Comparison of ENCODE assay signal across 8 cellular contexts in the genomic region with DNA sequence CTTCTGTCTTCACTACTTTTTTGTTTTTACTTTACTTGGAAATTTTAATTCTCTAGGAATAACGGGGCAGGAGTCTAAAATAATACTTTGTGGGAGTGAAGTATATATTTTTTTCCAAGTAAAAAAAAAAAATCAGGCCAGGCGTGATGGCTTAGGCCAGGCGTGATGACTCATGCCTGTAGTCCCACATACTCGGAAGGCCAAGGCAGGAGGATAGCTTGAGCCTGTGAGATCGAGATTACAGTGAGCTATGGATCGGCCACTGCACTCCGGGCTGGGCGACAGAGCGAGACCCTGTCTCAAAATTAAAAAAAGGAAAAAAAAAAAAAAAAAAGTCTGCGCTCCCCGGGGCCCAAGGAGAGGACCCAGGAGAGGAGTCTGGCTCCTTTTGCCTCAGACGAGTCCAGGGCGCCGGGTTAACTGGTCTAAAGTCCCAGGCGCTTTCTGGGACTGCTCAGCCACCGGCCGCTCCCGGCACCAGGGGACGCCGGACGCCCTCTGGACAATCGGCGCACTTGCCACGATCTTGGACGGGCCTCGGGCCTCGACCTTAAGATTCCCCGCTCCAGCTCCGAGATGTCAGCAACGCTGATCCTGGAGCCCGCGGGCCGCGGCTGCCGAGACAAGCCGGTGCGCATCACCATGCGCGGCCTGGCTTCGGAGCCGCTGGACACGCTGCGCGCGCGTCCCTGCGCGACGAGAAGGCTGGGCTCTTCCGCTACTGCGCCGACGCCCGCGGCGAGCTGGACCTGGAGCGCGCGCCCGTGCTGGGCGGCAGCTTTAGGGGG. TPM values are rescaled to one million over a fixed set of nuclear protein-coding genes. Genes with fewer than 3 reads are reported as not detected.
DNase-seq lines count a peak whose midpoint lies in the region; FAIRE-seq and TF ChIP-seq lines count a peak whose summit lies in the region.

No MANE protein-coding gene starts in this region.

- peaks cover 19% of the 10 kb centered on the region for H3K79me2 ChIP-seq in hepatocyte

- H3K4me1 ChIP-seq in hepatocyte (ENCODE audit: insufficient read depth) (peaks cover 9% of the 10 kb centered on the region), skeletal muscle satellite cell (ENCODE audit: control insufficient read depth, insufficient read depth, low read length) (peaks cover 17% of the 10 kb centered on the region)

- peak; percentile 51 for FAIRE-seq in GM12891 (lab: Jason Lieb, UNC)
- no peak for FAIRE-seq in frontal cortex (lab: Jason Lieb, UNC)

- peak overlapping the region; percentile 54 for H3K9ac ChIP-seq in skeletal muscle satellite cell (ENCODE audit: low read depth, low read length)

- H3K4me3 ChIP-seq in hepatocyte (no peak overlapping the region), skeletal muscle satellite cell (ENCODE audit: low read length) (peak overlapping the region; percentile 71)

- DNase-seq in GM12891 (ENCODE audit: insufficient read length, low spot score), result no peak
- peak; percentile 54 for DNase-seq in amniotic epithelial cell (ENCODE audit: low read depth)
- DNase-seq in hepatocyte (ENCODE audit: low spot score), result peak; percentile 20
- DNase-seq in frontal cortex (ENCODE audit: low spot score in 2 of 2), result no peak
- DNase-seq in SIG-M5 (lab: John Stamatoyannopoulos, UW), result no peak
- DNase-seq in LoVo (ENCODE audit: low spot score), result no peak
- DNase-seq in NCI-H1048 (lab: John Stamatoyannopoulos, UW), result no peak

- no peak for TF ChIP-seq POLR2A in GM12891 (IDR thresholded peaks at IDR 0.05; ENCODE audit: low read depth, low read length)

- H3K27ac ChIP-seq in hepatocyte, result no peak overlapping the region

- no peaks in the 10 kb centered on the region for H4K20me1 ChIP-seq in hepatocyte (ENCODE audit: insufficient read depth, poor library complexity, severe bottlenecking)

- H3K9me2 ChIP-seq in hepatocyte (replicated peaks; ENCODE audit: insufficient read depth), result no peaks in the 10 kb centered on the region

- TF ChIP-seq CTCF in hepatocyte (IDR thresholded peaks at IDR 0.05; ENCODE audit: poor library complexity), result no peak

- H3K9me3 ChIP-seq in hepatocyte (ENCODE audit: low read depth), result no peaks in the 10 kb centered on the region
- peaks cover 9% of the 10 kb centered on the region for H3K9me3 ChIP-seq in skeletal muscle satellite cell (replicated peaks; ENCODE audit: low read length)

- 60% methylated on average over 54 of the region's 61 CpGs for WGBS in hepatocyte (ENCODE audit: low lambda C conversion rate, missing lambda C conversion rate)

- H2AFZ ChIP-seq in hepatocyte, result peak overlapping the region; percentile 31

- H3K4me2 ChIP-seq in hepatocyte (peak overlapping the region; percentile 73), skeletal muscle satellite cell (ENCODE audit: low read length) (peak overlapping the region; percentile 87)

- H3K36me3 ChIP-seq in hepatocyte (replicated peaks; ENCODE audit: insufficient read depth, low read depth), result no peaks in the 10 kb centered on the region
- H3K36me3 ChIP-seq in skeletal muscle satellite cell (ENCODE audit: insufficient read depth, low read length), result peaks cover 3% of the 10 kb centered on the region

- H3K27me3 ChIP-seq in hepatocyte (no peaks in the 10 kb centered on the region), skeletal muscle satellite cell (ENCODE audit: control insufficient read depth, insufficient read depth, low read length) (no peaks in the 10 kb centered on the region)

TF ChIP-seq in GM12891, 5 proteins besides CTCF, POLR2A, EP300 and RAD21:
- no peak for TF ChIP-seq TAF1 (IDR thresholded peaks at IDR 0.05; ENCODE audit: low read depth, low read length)
- TF ChIP-seq PAX5 (IDR thresholded peaks at IDR 0.05; ENCODE audit: insufficient read depth, low read length, severe bottlenecking), result no peak
- no peak for TF ChIP-seq SPI1 (IDR thresholded peaks at IDR 0.05; ENCODE audit: low read depth, low read length)
- TF ChIP-seq POU2F2 (IDR thresholded peaks at IDR 0.05; ENCODE audit: low read depth, low read length), result no peak
- TF ChIP-seq POLR2AphosphoS5 (IDR thresholded peaks at IDR 0.05; ENCODE audit: low read depth, low read length), result no peak

RNA-seq across cellular contexts. Expression of a gene that starts 2.7 kb away (rescaled TPM):
- polyA plus RNA-seq in GM12891 (2012; ENCODE audit: low read depth, missing spikeins), result 3.2 TPM
- 4.8 and 7.4 TPM in 2 replicates for total RNA-seq in hepatocyte
- 4.3 and 5.3 TPM in 2 replicates for polyA plus RNA-seq in hepatocyte
- total RNA-seq in skeletal muscle satellite cell (2012; rRNA removed), result 5.7 and 7.9 TPM in 2 replicates
- 48.5 TPM for total RNA-seq in frontal cortex

RNA-seq across cellular contexts. Expression of a gene that starts 42.2 kb away (rescaled TPM):
- 0.78 TPM for polyA plus RNA-seq in GM12891 (2012; ENCODE audit: low read depth, missing spikeins)
- 6.7 and 7.0 TPM in 2 replicates for total RNA-seq in hepatocyte
- polyA plus RNA-seq in hepatocyte, result 6.0 and 6.1 TPM in 2 replicates
- 1.3 and 2.8 TPM in 2 replicates for total RNA-seq in skeletal muscle satellite cell (2012; rRNA removed)
- total RNA-seq in frontal cortex, result 65.6 TPM

Comparison
In these comparisons a context has a peak if more than half of its experiments do, and no peak if none do; other contexts are left out.
1. DNase-seq: peak in amniotic epithelial cell (single experiment) and hepatocyte (single experiment); none in GM12891 (single experiment), frontal cortex (0 of 2), SIG-M5 (single experiment), LoVo (single experiment) and NCI-H1048 (single experiment).